Comparison of ENCODE assay signal across 1 cellular context in the genomic region with DNA sequence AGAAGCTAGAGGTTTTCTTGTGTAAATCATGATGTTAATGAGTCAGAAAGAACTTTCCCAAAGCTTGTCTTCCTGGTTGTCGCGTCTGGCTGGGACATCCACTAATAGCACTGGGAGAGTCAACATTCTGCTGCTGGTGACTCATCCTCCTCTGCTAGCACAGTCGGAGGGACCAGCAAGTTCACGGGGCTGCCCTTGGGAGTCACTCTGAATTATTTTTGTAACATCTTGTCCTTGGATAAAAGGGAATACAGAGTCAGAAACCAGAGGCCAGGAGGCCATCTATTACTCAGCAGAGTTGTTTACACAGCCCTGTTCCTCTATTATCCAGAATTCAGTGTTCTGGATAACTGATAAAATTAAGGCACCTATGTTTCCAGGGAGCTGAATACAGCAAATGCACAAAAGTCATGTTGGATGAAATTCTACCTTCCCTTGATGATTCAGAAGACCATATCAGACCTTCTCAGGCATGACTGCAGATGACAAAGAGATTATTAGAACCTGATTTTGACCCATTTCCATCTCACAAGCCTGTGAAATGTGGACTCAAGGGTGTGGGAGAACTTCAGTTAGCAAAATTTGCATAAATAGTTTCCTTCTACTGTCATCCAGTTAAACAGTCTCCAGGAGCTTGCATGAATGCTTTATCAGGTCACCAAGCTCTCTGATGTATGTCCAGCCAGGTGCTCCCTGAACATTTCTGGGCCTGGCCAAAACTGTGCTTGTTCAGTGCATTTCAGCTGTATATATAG.
A peak's percentile ranks its signal among the peaks of the same experiment; 100 is the strongest.
TF ChIP-seq lines count a peak whose summit lies in the region.

No MANE protein-coding gene starts in this region.

TF ChIP-seq in K562, 482 proteins besides CTCF, POLR2A, EP300 and RAD21 (continued from another document and continues in another):
- TF ChIP-seq, protein P1, sequence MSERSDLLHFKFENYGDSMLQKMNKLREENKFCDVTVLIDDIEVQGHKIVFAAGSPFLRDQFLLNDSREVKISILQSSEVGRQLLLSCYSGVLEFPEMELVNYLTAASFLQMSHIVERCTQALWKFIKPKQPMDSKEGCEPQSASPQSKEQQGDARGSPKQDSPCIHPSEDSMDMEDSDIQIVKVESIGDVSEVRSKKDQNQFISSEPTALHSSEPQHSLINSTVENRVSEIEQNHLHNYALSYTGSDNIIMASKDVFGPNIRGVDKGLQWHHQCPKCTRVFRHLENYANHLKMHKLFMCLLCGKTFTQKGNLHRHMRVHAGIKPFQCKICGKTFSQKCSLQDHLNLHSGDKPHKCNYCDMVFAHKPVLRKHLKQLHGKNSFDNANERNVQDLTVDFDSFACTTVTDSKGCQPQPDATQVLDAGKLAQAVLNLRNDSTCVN (CRISPR knock-in tag; IDR thresholded peaks at IDR 0.05) = no peak
- TF ChIP-seq, protein P2, sequence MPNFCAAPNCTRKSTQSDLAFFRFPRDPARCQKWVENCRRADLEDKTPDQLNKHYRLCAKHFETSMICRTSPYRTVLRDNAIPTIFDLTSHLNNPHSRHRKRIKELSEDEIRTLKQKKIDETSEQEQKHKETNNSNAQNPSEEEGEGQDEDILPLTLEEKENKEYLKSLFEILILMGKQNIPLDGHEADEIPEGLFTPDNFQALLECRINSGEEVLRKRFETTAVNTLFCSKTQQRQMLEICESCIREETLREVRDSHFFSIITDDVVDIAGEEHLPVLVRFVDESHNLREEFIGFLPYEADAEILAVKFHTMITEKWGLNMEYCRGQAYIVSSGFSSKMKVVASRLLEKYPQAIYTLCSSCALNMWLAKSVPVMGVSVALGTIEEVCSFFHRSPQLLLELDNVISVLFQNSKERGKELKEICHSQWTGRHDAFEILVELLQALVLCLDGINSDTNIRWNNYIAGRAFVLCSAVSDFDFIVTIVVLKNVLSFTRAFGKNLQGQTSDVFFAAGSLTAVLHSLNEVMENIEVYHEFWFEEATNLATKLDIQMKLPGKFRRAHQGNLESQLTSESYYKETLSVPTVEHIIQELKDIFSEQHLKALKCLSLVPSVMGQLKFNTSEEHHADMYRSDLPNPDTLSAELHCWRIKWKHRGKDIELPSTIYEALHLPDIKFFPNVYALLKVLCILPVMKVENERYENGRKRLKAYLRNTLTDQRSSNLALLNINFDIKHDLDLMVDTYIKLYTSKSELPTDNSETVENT (CRISPR knock-in tag; IDR thresholded peaks at IDR 0.05) = no peak
- peak; percentile 53 for TF ChIP-seq BRD9 (IDR thresholded peaks at IDR 0.05; ENCODE audit: low read depth, partially characterized antibody)
- TF ChIP-seq CCNT2 (IDR thresholded peaks at IDR 0.05; ENCODE audit: borderline replicate concordance, extremely low read depth, insufficient read length, low read depth, low read length) = peak; percentile 78
- TF ChIP-seq NCOA6 (IDR thresholded peaks at IDR 0.05) = no peak
- TF ChIP-seq, protein P3, sequence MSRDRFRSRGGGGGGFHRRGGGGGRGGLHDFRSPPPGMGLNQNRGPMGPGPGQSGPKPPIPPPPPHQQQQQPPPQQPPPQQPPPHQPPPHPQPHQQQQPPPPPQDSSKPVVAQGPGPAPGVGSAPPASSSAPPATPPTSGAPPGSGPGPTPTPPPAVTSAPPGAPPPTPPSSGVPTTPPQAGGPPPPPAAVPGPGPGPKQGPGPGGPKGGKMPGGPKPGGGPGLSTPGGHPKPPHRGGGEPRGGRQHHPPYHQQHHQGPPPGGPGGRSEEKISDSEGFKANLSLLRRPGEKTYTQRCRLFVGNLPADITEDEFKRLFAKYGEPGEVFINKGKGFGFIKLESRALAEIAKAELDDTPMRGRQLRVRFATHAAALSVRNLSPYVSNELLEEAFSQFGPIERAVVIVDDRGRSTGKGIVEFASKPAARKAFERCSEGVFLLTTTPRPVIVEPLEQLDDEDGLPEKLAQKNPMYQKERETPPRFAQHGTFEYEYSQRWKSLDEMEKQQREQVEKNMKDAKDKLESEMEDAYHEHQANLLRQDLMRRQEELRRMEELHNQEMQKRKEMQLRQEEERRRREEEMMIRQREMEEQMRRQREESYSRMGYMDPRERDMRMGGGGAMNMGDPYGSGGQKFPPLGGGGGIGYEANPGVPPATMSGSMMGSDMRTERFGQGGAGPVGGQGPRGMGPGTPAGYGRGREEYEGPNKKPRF (IDR thresholded peaks at IDR 0.05; ENCODE audit: low read depth, low read length) = no peak
- TF ChIP-seq, protein P4, sequence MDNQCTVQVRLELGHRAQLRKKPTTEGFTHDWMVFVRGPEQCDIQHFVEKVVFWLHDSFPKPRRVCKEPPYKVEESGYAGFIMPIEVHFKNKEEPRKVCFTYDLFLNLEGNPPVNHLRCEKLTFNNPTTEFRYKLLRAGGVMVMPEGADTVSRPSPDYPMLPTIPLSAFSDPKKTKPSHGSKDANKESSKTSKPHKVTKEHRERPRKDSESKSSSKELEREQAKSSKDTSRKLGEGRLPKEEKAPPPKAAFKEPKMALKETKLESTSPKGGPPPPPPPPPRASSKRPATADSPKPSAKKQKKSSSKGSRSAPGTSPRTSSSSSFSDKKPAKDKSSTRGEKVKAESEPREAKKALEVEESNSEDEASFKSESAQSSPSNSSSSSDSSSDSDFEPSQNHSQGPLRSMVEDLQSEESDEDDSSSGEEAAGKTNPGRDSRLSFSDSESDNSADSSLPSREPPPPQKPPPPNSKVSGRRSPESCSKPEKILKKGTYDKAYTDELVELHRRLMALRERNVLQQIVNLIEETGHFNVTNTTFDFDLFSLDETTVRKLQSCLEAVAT (IDR thresholded peaks at IDR 0.05) = 0 out of 4 replicates have a peak, but pooled peaks of 1 of the 2 experiments have one; percentile 12
- 0 out of 2 replicates have a peak, but pooled peaks have one; percentile 51 for TF ChIP-seq KLF16 (IDR thresholded peaks at IDR 0.05)
- TF ChIP-seq JUNB (CRISPR knock-in tag; conservative IDR thresholded peaks at IDR 0.05) = peak; percentile 76; the same call in 1 of the 2 replicates
- TF ChIP-seq CBFA2T2 (conservative IDR thresholded peaks at IDR 0.05) = peak; percentile 67
- TF ChIP-seq, protein P5, sequence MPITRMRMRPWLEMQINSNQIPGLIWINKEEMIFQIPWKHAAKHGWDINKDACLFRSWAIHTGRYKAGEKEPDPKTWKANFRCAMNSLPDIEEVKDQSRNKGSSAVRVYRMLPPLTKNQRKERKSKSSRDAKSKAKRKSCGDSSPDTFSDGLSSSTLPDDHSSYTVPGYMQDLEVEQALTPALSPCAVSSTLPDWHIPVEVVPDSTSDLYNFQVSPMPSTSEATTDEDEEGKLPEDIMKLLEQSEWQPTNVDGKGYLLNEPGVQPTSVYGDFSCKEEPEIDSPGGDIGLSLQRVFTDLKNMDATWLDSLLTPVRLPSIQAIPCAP (CRISPR knock-in tag; IDR thresholded peaks at IDR 0.05; ENCODE audit: borderline replicate concordance) = peak; percentile 72; the same call in 1 of the 2 replicates
- peak; percentile 63; the same call in 1 of the 2 replicates for TF ChIP-seq MTA2 (IDR thresholded peaks at IDR 0.05; ENCODE audit: low read depth)
- TF ChIP-seq, protein P6, sequence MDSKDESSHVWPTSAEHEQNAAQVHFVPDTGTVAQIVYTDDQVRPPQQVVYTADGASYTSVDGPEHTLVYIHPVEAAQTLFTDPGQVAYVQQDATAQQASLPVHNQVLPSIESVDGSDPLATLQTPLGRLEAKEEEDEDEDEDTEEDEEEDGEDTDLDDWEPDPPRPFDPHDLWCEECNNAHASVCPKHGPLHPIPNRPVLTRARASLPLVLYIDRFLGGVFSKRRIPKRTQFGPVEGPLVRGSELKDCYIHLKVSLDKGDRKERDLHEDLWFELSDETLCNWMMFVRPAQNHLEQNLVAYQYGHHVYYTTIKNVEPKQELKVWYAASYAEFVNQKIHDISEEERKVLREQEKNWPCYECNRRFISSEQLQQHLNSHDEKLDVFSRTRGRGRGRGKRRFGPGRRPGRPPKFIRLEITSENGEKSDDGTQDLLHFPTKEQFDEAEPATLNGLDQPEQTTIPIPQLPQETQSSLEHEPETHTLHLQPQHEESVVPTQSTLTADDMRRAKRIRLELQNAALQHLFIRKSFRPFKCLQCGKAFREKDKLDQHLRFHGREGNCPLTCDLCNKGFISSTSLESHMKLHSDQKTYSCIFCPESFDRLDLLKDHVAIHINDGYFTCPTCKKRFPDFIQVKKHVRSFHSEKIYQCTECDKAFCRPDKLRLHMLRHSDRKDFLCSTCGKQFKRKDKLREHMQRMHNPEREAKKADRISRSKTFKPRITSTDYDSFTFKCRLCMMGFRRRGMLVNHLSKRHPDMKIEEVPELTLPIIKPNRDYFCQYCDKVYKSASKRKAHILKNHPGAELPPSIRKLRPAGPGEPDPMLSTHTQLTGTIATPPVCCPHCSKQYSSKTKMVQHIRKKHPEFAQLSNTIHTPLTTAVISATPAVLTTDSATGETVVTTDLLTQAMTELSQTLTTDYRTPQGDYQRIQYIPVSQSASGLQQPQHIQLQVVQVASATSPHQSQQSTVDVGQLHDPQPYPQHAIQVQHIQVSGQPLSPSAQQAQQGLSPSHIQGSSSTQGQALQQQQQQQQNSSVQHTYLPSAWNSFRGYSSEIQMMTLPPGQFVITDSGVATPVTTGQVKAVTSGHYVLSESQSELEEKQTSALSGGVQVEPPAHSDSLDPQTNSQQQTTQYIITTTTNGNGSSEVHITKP (IDR thresholded peaks at IDR 0.05; ENCODE audit: partially characterized antibody) = peak; percentile 32
- TF ChIP-seq SRSF1 (IDR thresholded peaks at IDR 0.05; ENCODE audit: low read depth, low read length) = no peak
- peak; percentile 50 for TF ChIP-seq MAFG (tag; conservative IDR thresholded peaks at IDR 0.05)
- TF ChIP-seq CREM (IDR thresholded peaks at IDR 0.05; ENCODE audit: low read depth) = 0 out of 2 replicates have a peak, but pooled peaks have one; percentile 39
- peak; percentile 90 for TF ChIP-seq CTBP1 (IDR thresholded peaks at IDR 0.05; ENCODE audit: borderline replicate concordance)
- TF ChIP-seq, protein P7, sequence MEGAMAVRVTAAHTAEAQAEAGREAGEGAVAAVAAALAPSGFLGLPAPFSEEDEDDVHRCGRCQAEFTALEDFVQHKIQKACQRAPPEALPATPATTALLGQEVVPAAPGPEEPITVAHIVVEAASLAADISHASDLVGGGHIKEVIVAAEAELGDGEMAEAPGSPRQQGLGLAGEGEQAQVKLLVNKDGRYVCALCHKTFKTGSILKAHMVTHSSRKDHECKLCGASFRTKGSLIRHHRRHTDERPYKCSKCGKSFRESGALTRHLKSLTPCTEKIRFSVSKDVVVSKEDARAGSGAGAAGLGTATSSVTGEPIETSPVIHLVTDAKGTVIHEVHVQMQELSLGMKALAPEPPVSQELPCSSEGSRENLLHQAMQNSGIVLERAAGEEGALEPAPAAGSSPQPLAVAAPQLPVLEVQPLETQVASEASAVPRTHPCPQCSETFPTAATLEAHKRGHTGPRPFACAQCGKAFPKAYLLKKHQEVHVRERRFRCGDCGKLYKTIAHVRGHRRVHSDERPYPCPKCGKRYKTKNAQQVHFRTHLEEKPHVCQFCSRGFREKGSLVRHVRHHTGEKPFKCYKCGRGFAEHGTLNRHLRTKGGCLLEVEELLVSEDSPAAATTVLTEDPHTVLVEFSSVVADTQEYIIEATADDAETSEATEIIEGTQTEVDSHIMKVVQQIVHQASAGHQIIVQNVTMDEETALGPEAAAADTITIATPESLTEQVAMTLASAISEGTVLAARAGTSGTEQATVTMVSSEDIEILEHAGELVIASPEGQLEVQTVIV (CRISPR knock-in tag; IDR thresholded peaks at IDR 0.05; ENCODE audit: borderline replicate concordance) = no peak
- TF ChIP-seq RNF2 (IDR thresholded peaks at IDR 0.05) = no peak
- no peak for TF ChIP-seq COPS2 (conservative IDR thresholded peaks at IDR 0.05)
- no peak for TF ChIP-seq NELFE (IDR thresholded peaks at IDR 0.05; ENCODE audit: insufficient read depth, insufficient read length)
- peak; percentile 37 for TF ChIP-seq MEIS2 (IDR thresholded peaks at IDR 0.05; ENCODE audit: partially characterized antibody)
- 0 out of 2 replicates have a peak, but pooled peaks have one; percentile 20 for TF ChIP-seq ZKSCAN1 (IDR thresholded peaks at IDR 0.05; ENCODE audit: low read depth, low read length)
- TF ChIP-seq C11orf30 (IDR thresholded peaks at IDR 0.05; ENCODE audit: low read depth) = peak; percentile 27; the same call in 1 of the 2 replicates
- TF ChIP-seq MCM2 (IDR thresholded peaks at IDR 0.05; ENCODE audit: low read depth) = no peak
- peak; percentile 69 for TF ChIP-seq NCOR1 (IDR thresholded peaks at IDR 0.05)
- TF ChIP-seq, protein P8, sequence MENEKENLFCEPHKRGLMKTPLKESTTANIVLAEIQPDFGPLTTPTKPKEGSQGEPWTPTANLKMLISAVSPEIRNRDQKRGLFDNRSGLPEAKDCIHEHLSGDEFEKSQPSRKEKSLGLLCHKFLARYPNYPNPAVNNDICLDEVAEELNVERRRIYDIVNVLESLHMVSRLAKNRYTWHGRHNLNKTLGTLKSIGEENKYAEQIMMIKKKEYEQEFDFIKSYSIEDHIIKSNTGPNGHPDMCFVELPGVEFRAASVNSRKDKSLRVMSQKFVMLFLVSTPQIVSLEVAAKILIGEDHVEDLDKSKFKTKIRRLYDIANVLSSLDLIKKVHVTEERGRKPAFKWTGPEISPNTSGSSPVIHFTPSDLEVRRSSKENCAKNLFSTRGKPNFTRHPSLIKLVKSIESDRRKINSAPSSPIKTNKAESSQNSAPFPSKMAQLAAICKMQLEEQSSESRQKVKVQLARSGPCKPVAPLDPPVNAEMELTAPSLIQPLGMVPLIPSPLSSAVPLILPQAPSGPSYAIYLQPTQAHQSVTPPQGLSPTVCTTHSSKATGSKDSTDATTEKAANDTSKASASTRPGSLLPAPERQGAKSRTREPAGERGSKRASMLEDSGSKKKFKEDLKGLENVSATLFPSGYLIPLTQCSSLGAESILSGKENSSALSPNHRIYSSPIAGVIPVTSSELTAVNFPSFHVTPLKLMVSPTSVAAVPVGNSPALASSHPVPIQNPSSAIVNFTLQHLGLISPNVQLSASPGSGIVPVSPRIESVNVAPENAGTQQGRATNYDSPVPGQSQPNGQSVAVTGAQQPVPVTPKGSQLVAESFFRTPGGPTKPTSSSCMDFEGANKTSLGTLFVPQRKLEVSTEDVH (IDR thresholded peaks at IDR 0.05; ENCODE audit: low read depth, partially characterized antibody) = peak; percentile 29
- peak; percentile 25 for TF ChIP-seq RFX1 (IDR thresholded peaks at IDR 0.05)
- peak; percentile 72 for TF ChIP-seq NEUROD1 (IDR thresholded peaks at IDR 0.05; ENCODE audit: borderline replicate concordance, low read depth, low read length, partially characterized antibody)
- TF ChIP-seq SMAD4 (CRISPR knock-in tag; conservative IDR thresholded peaks at IDR 0.05) = peak; percentile 51
- peak; percentile 23; the same call in 1 of the 2 replicates for TF ChIP-seq BHLHE40 (IDR thresholded peaks at IDR 0.05; ENCODE audit: low read length)
- TF ChIP-seq YBX1 (IDR thresholded peaks at IDR 0.05) = no peak
- TF ChIP-seq SMARCA4 (IDR thresholded peaks at IDR 0.05) = peak; percentile 92
- TF ChIP-seq LCOR (CRISPR knock-in tag; IDR thresholded peaks at IDR 0.05) = peak; percentile 81; the same call in 1 of the 2 replicates
- 0 out of 4 replicates have a peak, but pooled peaks of 1 of the 2 experiments have one; percentile 36 for TF ChIP-seq NONO (IDR thresholded peaks at IDR 0.05; ENCODE audit: low read depth in 2 of 2, low read length in 1 of 2)
- no peak for TF ChIP-seq CREBBP (IDR thresholded peaks at IDR 0.05; ENCODE audit: low read depth, low read length)
- TF ChIP-seq, protein P9, sequence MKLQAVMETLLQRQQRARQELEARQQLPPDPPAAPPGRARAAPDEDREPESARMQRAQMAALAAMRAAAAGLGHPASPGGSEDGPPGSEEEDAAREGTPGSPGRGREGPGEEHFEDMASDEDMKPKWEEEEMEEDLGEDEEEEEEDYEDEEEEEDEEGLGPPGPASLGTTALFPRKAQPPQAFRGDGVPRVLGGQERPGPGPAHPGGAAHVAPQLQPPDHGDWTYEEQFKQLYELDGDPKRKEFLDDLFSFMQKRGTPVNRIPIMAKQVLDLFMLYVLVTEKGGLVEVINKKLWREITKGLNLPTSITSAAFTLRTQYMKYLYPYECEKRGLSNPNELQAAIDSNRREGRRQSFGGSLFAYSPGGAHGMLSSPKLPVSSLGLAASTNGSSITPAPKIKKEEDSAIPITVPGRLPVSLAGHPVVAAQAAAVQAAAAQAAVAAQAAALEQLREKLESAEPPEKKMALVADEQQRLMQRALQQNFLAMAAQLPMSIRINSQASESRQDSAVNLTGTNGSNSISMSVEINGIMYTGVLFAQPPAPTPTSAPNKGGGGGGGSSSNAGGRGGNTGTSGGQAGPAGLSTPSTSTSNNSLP (IDR thresholded peaks at IDR 0.05; ENCODE audit: borderline replicate concordance, low read depth, low read length) = peak; percentile 87; the same call in 1 of the 2 replicates
